In genomic region chr6:69835414-69836179, GRCh38 we compare ENCODE assay signal across 8 cellular contexts. TPM values are rescaled to one million over a fixed set of nuclear protein-coding genes. Genes with fewer than 3 reads are reported as not detected.
DNase-seq lines count a peak whose midpoint lies in the region; TF ChIP-seq lines count a peak whose summit lies in the region.

No MANE protein-coding gene starts in this region.

- 7% methylated on average over 5 of the region's 5 CpGs for WGBS in prostate gland

- H3K36me3 ChIP-seq in Loucy (ENCODE audit: insufficient read depth, low read length), result no peaks in the 10 kb centered on the region
- no peaks in the 10 kb centered on the region for H3K36me3 ChIP-seq in prostate gland

- H3K4me1 ChIP-seq in Loucy (ENCODE audit: insufficient read depth, low read length, poor library complexity, severe bottlenecking), result no peaks in the 10 kb centered on the region
- no peaks in the 10 kb centered on the region for H3K4me1 ChIP-seq in prostate gland (replicated peaks)

- peak overlapping the region; percentile 48 for H3K4me2 ChIP-seq in Loucy (ENCODE audit: low read depth, low read length, poor library complexity, severe bottlenecking)

- H3K9me2 ChIP-seq in Loucy (replicated peaks; ENCODE audit: low read depth, low read length), result no peaks in the 10 kb centered on the region

- TF ChIP-seq CTCF in GM10248 (IDR thresholded peaks at IDR 0.05; ENCODE audit: control extremely low read depth, extremely low read depth, low read depth, missing control alignments), result peak; percentile 88
- peak; percentile 88 for TF ChIP-seq CTCF in Loucy (conservative IDR thresholded peaks at IDR 0.05; ENCODE audit: low read length)
- peak; percentile 95 for TF ChIP-seq CTCF in fibroblast of pulmonary artery (IDR thresholded peaks at IDR 0.05; ENCODE audit: low read length, missing control alignments)
- TF ChIP-seq CTCF in prostate gland (IDR thresholded peaks at IDR 0.05), result peak; percentile 10 to 73 (median 48)

- CTCF ChIA-PET in GM10248 (lab: Yijun Ruan, JAX), result interaction anchor here (1.0 to 2.6 kb wide), 5 partner anchors 21 to 331 kb away, joined by 3 to 17 read pairs (median 6); partner anchors contain the start of gene COL19A1

- H3K27ac ChIP-seq in prostate gland, result no peak overlapping the region

- H4K20me1 ChIP-seq in Loucy (ENCODE audit: insufficient read depth, low read length, poor library complexity, severe bottlenecking), result no peaks in the 10 kb centered on the region

- peak overlapping the region; percentile 9 for H3K4me3 ChIP-seq in Loucy (ENCODE audit: low read length, poor library complexity, severe bottlenecking)
- peak overlapping the region; percentile 43 for H3K4me3 ChIP-seq in fibroblast of pulmonary artery (replicated peaks; ENCODE audit: low read depth, low read length)
- H3K4me3 ChIP-seq in prostate gland, result no peak overlapping the region

- DNase-seq in AG08395 (ENCODE audit: low spot score) (peak; percentile 47), GM10248 (ENCODE audit: extremely low spot score) (peak; percentile 23), HCEC 1CT (peak; percentile 60), SW 1271 (lab: John Stamatoyannopoulos, UW) (peak; percentile 33 to 70), fibroblast of pulmonary artery (ENCODE audit: low read depth) (peak; percentile 88), prostate gland (ENCODE audit: low spot score) (peak; percentile 16), OCI-M2 (lab: John Stamatoyannopoulos, UW; ENCODE audit: unreplicated experiment) (no peak)

- peak overlapping the region; percentile 36; the same call in 1 of the 2 replicates for H2AFZ ChIP-seq in Loucy (ENCODE audit: low read length)

- POLR2A ChIA-PET in GM10248 (lab: Yijun Ruan, JAX), result no interaction called here

- H3F3A ChIP-seq in Loucy (ENCODE audit: low read depth), result no peaks in the 10 kb centered on the region

- H3K27me3 ChIP-seq in Loucy (ENCODE audit: insufficient read depth, low read length, poor library complexity, severe bottlenecking), result no peaks in the 10 kb centered on the region
- no peaks in the 10 kb centered on the region for H3K27me3 ChIP-seq in prostate gland (replicated peaks; ENCODE audit: insufficient read depth)

- H3K9ac ChIP-seq in Loucy (ENCODE audit: low read depth, low read length, poor library complexity, severe bottlenecking), result no peak overlapping the region

- no peak for TF ChIP-seq POLR2A in prostate gland (IDR thresholded peaks at IDR 0.05)

- intact Hi-C loops in prostate gland (cut with DNase I), result loop anchor here (2.0 to 10.0 kb wide), 2 partner anchors 271 to 329 kb away; no protein-coding TSS in a partner anchor

- no peaks in the 10 kb centered on the region for H3K79me2 ChIP-seq in Loucy (ENCODE audit: insufficient read depth, low read length)

- no peaks in the 10 kb centered on the region for H3K9me3 ChIP-seq in Loucy (ENCODE audit: insufficient read depth, low read depth, low read length)
- no peaks in the 10 kb centered on the region for H3K9me3 ChIP-seq in prostate gland

RNA-seq across cellular contexts. Expression of gene COL19A1, which starts 30.8 kb away (rescaled TPM):
- total RNA-seq in prostate gland, result under 1 TPM; 0.14 to 0.45 TPM

RNA-seq across cellular contexts. Expression of gene LMBRD1, which starts 38.8 kb away (rescaled TPM):
- total RNA-seq in prostate gland, result 10 to 100 TPM; 53.5 to 63.1 TPM

Comparison
In these comparisons a context has a peak if more than half of its experiments do, and no peak if none do; other contexts are left out.
1. H3K4me3 ChIP-seq: peak in Loucy (single experiment) and fibroblast of pulmonary artery (single experiment); none in prostate gland (0 of 2).
2. Peak in every context shown above with its lines, with median percentiles within 50 percentile points of each other: CTCF ChIP-seq.